Comparison of ENCODE assay signal across 17 cellular contexts in genomic region chr2:166126014-166126639, GRCh38. TPM values are rescaled to one million over a fixed set of nuclear protein-coding genes. Genes with fewer than 3 reads are reported as not detected.
DNase-seq lines count a peak whose midpoint lies in the region; ATAC-seq and TF ChIP-seq lines count a peak whose summit lies in the region.
"Had no signal": no experiment of that assay in that cellular context is flagged by ENCODE, and none has a peak within 500 bp of the region (broad histone marks: within the 10 kb centered on the region; RNA-seq: fewer than 3 reads in every experiment).

No MANE protein-coding gene starts in this region.

- no peaks in the 10 kb centered on the region for H3K9me3 ChIP-seq in osteoblast (ENCODE audit: low read depth, low read length)
- H3K9me3 ChIP-seq: adrenal gland had no signal

- no peak for ATAC-seq in omental fat pad (ENCODE audit: low FRiP score)
- ATAC-seq: left cardiac atrium; stimulated activated naive CD8-positive, alpha-beta T cell treated with anti-CD3 and anti-CD28 coated beads, Interleukin-15, amount 100 ng/mL, for 72 hours had no signal

- H3K27ac ChIP-seq in osteoblast (ENCODE audit: low read depth, low read length), result peak overlapping the region; percentile 19
- H3K27ac ChIP-seq: adrenal gland, C4-2B had no signal

- H3K79me2 ChIP-seq in osteoblast (ENCODE audit: insufficient read depth, low read length), result no peaks in the 10 kb centered on the region

- H2AFZ ChIP-seq in osteoblast (ENCODE audit: low read length), result peak overlapping the region; percentile 51

- peaks cover 10% of the 10 kb centered on the region for H3K27me3 ChIP-seq in osteoblast (ENCODE audit: insufficient read depth, low read length)
- H3K27me3 ChIP-seq: adrenal gland had no signal

- TF ChIP-seq CTCF in epithelial cell of esophagus (IDR thresholded peaks at IDR 0.05; ENCODE audit: insufficient read depth, low read depth, low read length, missing control alignments), result no peak
- no peak for TF ChIP-seq CTCF in osteoblast (IDR thresholded peaks at IDR 0.05; ENCODE audit: extremely low read depth, low read depth, low read length)
- no peak for TF ChIP-seq CTCF in omental fat pad (IDR thresholded peaks at IDR 0.05)

- peak overlapping the region; percentile 4 for H3K4me2 ChIP-seq in osteoblast (ENCODE audit: insufficient read depth, low read length)

- no peaks in the 10 kb centered on the region for H3K36me3 ChIP-seq in osteoblast (ENCODE audit: insufficient read depth, low read length)
- H3K36me3 ChIP-seq: adrenal gland had no signal

- peaks cover 6% of the 10 kb centered on the region for H3K4me1 ChIP-seq in osteoblast (ENCODE audit: insufficient read depth, low read length)
- H3K4me1 ChIP-seq: adrenal gland had no signal

- H3K4me3 ChIP-seq in epithelial cell of esophagus (ENCODE audit: low read length) (no peak overlapping the region), osteoblast (ENCODE audit: insufficient read depth, low read length) (no peak overlapping the region)
- H3K4me3 ChIP-seq: adrenal gland had no signal

- H4K20me1 ChIP-seq in osteoblast (ENCODE audit: insufficient read depth, low read length), result no peaks in the 10 kb centered on the region

- DNase-seq in EH (ENCODE audit: low read depth) (peak; percentile 71), NCI-H2227 (lab: John Stamatoyannopoulos, UW; ENCODE audit: unreplicated experiment) (peak; percentile 64), epithelial cell of esophagus (ENCODE audit: low read depth) (peak; percentile 57), osteoblast (ENCODE audit: insufficient read length, low spot score, missing footprints) (no peak), omental fat pad (ENCODE audit: low spot score) (no peak), GM19240 (ENCODE audit: insufficient read length, low spot score) (no peak), NCI-H524 treated with DMSO at 0.1 percent for 48 hours (lab: John Stamatoyannopoulos, UW) (no peak)
- DNase-seq: activated CD8-positive, alpha-beta memory T cell treated with anti-CD3 and anti-CD28 coated beads for 24 hours; adrenal gland; cortex of kidney; left cardiac atrium; MM.1S; NCI-H2081; stimulated activated naive CD8-positive, alpha-beta T cell treated with anti-CD3 and anti-CD28 coated beads, Interleukin-15, amount 100 ng/mL, for 72 hours had no signal

RNA-seq across cellular contexts. Expression of gene SCN1A, which starts 1.7 kb away (rescaled TPM):
- 0.59 and 0.72 TPM in 2 replicates for total RNA-seq in osteoblast
- total RNA-seq in omental fat pad, result under 1 TPM in 1 of 4 donors, not detected in 3; 0.09 TPM
- total RNA-seq: activated T-helper 2 cell treated with anti-CD3 and anti-CD28 coated beads, Interferon-gamma antibody, Interleukin-2, Interleukin-4, amounts not matched to agents 10 μg/mL and 5 μg/mL and 100 μg/mL, durations not matched to agents 14 hours and 24 hours and 36 hours; T-helper 1 cell treated with Interleukin-12 subunit alpha and Interleukin-12 subunit beta and Interleukin-4 antibody, amounts not matched to agents 30 ng/mL and 1 ng/mL, for 36 hours had no signal

Comparison
In these comparisons a context has a peak if more than half of its experiments do, and no peak if none do; other contexts are left out.
1. DNase-seq: peak in EH (single experiment), NCI-H2227 (single experiment) and epithelial cell of esophagus (single experiment); none in osteoblast (single experiment), omental fat pad (single experiment), GM19240 (single experiment) and NCI-H524 treated with DMSO at 0.1 percent for 48 hours (single experiment).